Comparison of ENCODE assay signal across 28 cellular contexts in the genomic region with DNA sequence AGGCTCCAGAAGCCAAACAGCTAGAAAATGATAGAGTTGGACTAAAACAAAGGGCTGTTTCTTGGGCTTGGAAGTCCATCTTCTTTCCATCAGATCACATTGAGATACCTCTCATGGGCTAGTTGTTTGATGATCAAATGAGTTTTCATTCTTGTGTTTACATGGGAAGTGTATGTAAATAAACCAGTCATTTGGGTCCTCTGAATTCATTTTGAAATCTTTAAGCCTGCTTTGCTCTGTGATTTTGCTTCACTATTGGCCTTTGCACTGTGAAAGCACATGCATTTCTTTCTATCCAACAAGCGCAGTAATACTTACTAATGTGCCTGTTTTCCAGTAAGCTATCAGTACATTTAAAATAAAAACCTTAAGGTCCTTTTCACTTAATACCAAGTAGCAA.
"Had no signal": no experiment of that assay in that cellular context is flagged by ENCODE, and none has a peak within 500 bp of the region (broad histone marks: within the 10 kb centered on the region; RNA-seq: fewer than 3 reads in every experiment).

No MANE protein-coding gene starts in this region.

- H2AFZ ChIP-seq: neural progenitor cell, parathyroid adenoma had no signal

- H3K4me3 ChIP-seq: neural progenitor cell, ovary, psoas muscle, skin epidermis, smooth muscle cell, spleen, suprapubic skin, testis, tibial artery, transverse colon, upper lobe of right lung, uterus had no signal

- ATAC-seq: natural killer cell; psoas muscle; right cardiac atrium; sciatic nerve; stimulated activated memory B cell treated with anti-CD40 and anti-IgM and Interleukin-4, amounts not matched to agents 10 μg/mL and 1 μg/mL and 100 μg/mL, for 72 hours; stimulated activated naive CD8-positive, alpha-beta T cell treated with anti-CD3 and anti-CD28 coated beads, Interleukin-15, amount 100 ng/mL, for 72 hours; stimulated activated naive CD8-positive, alpha-beta T cell treated with anti-CD3 and anti-CD28 coated beads, Interleukin-15, Interleukin-2, amounts not matched to agents 100 U/mL and 50 U/mL, for 24 hours; upper lobe of right lung had no signal

- H3K79me2 ChIP-seq: parathyroid adenoma had no signal

- H3K27me3 ChIP-seq: neural progenitor cell, ovary, spleen, suprapubic skin, testis, tibial artery, transverse colon, upper lobe of right lung, uterus had no signal

- H3K9me3 ChIP-seq: ovary, psoas muscle, spleen, suprapubic skin, testis, tibial artery, transverse colon, upper lobe of right lung, uterus had no signal

- H3K36me3 ChIP-seq: neural progenitor cell, ovary, spleen, suprapubic skin, tibial artery, transverse colon, upper lobe of right lung, uterus had no signal

- H3K27ac ChIP-seq: neural progenitor cell, ovary, parathyroid adenoma, psoas muscle, skin epidermis, spleen, suprapubic skin, testis, tibial artery, transverse colon, upper lobe of right lung, uterus had no signal

- DNase-seq: natural killer cell; occipital lobe; ovary; posterior cingulate gyrus; psoas muscle; right cardiac atrium; spleen; stimulated activated CD4-positive, alpha-beta T cell treated with anti-CD3 and anti-CD28 coated beads, Interleukin-12 subunit alpha, Interleukin-12 subunit beta, amount 100 ng/mL, for 4 hours; stimulated activated CD4-positive, alpha-beta T cell treated with anti-CD3 and anti-CD28 coated beads, Interleukin-1b, Interleukin-23, amount 100 ng/mL, for 48 hours; stimulated activated CD4-positive, alpha-beta T cell treated with anti-CD3 and anti-CD28 coated beads, Interleukin-4, amount 100 ng/mL, for 1 hour; stimulated activated CD4-positive, alpha-beta T cell treated with anti-CD3 and anti-CD28 coated beads, Interleukin-4, amount 100 ng/mL, for 4 hours; stimulated activated CD8-positive, alpha-beta memory T cell treated with anti-CD3 and anti-CD28 coated beads, Interleukin-4, amount 100 ng/mL, for 48 hours; stimulated activated naive CD4-positive, alpha-beta T cell; stimulated activated naive CD8-positive, alpha-beta T cell treated with anti-CD3 and anti-CD28 coated beads, Interleukin-15, amount 100 ng/mL, for 72 hours; stimulated activated naive CD8-positive, alpha-beta T cell treated with anti-CD3 and anti-CD28 coated beads, Interleukin-15, Interleukin-2, amounts not matched to agents 100 U/mL and 50 U/mL, for 24 hours; substantia nigra; testis; tibial artery; transverse colon; upper lobe of right lung; uterus had no signal

- H3K4me1 ChIP-seq: neural progenitor cell, parathyroid adenoma, psoas muscle, spleen, suprapubic skin, testis, tibial artery, transverse colon, upper lobe of right lung, uterus had no signal

- H3K9ac ChIP-seq: neural progenitor cell, parathyroid adenoma had no signal

- H3K4me2 ChIP-seq: neural progenitor cell, smooth muscle cell had no signal
